Comparison of ENCODE assay signal across 3 cellular contexts in genomic region chr17:21408220-21408619, GRCh38. TPM values are rescaled to one million over a fixed set of nuclear protein-coding genes. Genes with fewer than 3 reads are reported as not detected.
"Had no signal": no experiment of that assay in that cellular context is flagged by ENCODE, and none has a peak within 500 bp of the region (broad histone marks: within the 10 kb centered on the region; RNA-seq: fewer than 3 reads in every experiment).

No MANE protein-coding gene starts in this region.

RNA-seq across cellular contexts. Expression of gene KCNJ12, which starts 32.1 kb away (rescaled TPM):
- total RNA-seq: HepG2, HFFc6 had no signal
- polyA plus RNA-seq: HepG2, IgD-negative memory B cell had no signal
